8 cellular contexts compared by ENCODE assay signal in the genomic region with DNA sequence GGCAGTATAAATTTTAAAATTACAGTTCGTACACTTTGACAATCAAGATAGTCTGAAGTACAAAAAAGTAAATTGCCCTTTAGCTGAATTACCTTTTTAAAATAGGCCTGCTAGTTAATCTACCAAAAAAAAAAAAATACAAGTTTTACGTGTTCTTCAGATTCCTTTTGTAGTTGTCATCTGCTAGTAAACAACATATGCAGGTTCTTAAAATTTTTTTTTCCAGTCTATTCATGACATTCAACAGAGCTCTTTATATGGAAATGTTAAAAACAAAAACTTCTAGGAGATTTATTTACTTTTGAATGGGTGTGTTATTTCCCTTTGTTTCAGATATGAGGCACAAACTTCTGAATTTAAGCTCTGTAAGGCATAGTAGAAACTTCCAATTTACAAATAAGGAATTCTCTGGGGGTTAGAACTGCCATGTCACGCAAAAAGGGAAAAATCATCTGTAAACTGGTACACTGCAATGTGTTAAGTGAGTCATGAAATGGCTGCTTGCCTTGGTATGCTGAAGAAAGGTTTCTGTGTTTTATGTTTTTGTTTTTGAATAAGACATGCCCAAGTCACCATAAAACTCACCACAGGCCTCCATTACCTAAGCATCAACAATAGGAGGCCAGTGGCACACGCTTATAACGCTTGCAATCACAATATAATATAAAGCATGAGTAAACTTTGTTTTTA.
DNase-seq lines count a peak whose midpoint lies in the region; ATAC-seq and TF ChIP-seq lines count a peak whose summit lies in the region.
"Not testable (repeated sequence)": the region's sequence is repeated elsewhere in the genome, so short reads cannot be mapped to it uniquely, and the experiment has no call there.

No MANE protein-coding gene starts in this region.

- H3K9me3 Mint-ChIP-seq in activated naive CD4-positive, alpha-beta T cell treated with anti-CD3 and anti-CD28 coated beads, Interleukin-2, amount 50 U/mL, for 72 hours; chondrocyte (ENCODE audit: low read depth): not testable (repeated sequence)

- H3K79me1 ChIP-seq in mesendoderm (ENCODE audit: low read length) = not testable (repeated sequence)

- not testable (repeated sequence) for H3K4ac ChIP-seq in mesendoderm (ENCODE audit: low read depth, low read length)

- not testable (repeated sequence) for H3K9ac ChIP-seq in mesendoderm (ENCODE audit: low read length)

- peaks cover 14 to 17% of the 10 kb centered on the region in 2 donors for H3K36me3 Mint-ChIP-seq in activated naive CD4-positive, alpha-beta T cell treated with anti-CD3 and anti-CD28 coated beads, Interleukin-2, amount 50 U/mL, for 72 hours
- not testable (repeated sequence) for H3K36me3 Mint-ChIP-seq in chondrocyte (ENCODE audit: low read depth)

- H3K4me1 Mint-ChIP-seq in chondrocyte (ENCODE audit: low read depth) = peaks cover 73% of the 10 kb centered on the region

- ATAC-seq in RWPE2 (ENCODE audit: low read depth) = peak; percentile 71
- peak in 1 of 2 donors; percentile 84 for ATAC-seq in activated naive CD4-positive, alpha-beta T cell treated with anti-CD3 and anti-CD28 coated beads, Interleukin-2, amount 50 U/mL, for 72 hours

- H3K79me2 ChIP-seq in mesendoderm (ENCODE audit: control insufficient read depth, insufficient read depth, low read length) = not testable (repeated sequence)

- no CpG with 5 or more reads among the region's 5 CpGs for WGBS in mesendoderm (ENCODE audit: extremely low coverage, insufficient coverage, low lambda C conversion rate)

- peak overlapping the region; percentile 51 for H3K27ac ChIP-seq in RWPE2 (ENCODE audit: poor library complexity, severe bottlenecking)
- not testable (repeated sequence) for H3K27ac ChIP-seq in mesendoderm (ENCODE audit: low read depth, low read length)

- peak overlapping the region; percentile 55 to 77 for H3K27ac Mint-ChIP-seq in activated naive CD4-positive, alpha-beta T cell treated with anti-CD3 and anti-CD28 coated beads, Interleukin-2, amount 50 U/mL, for 72 hours
- peak overlapping the region; percentile 67 for H3K27ac Mint-ChIP-seq in chondrocyte (ENCODE audit: unreplicated experiment)

- H3K56ac ChIP-seq in mesendoderm (ENCODE audit: low read length) = not testable (repeated sequence)

- not testable (repeated sequence) for H3K27me3 ChIP-seq in HAP-1 (ENCODE audit: low read depth); RWPE2 (ENCODE audit: insufficient read depth, poor library complexity, severe bottlenecking); mesendoderm (ENCODE audit: insufficient read depth, low read length, poor library complexity)

- H2BK5ac ChIP-seq in mesendoderm (ENCODE audit: low read length) = not testable (repeated sequence)

- not testable (repeated sequence) for H4K5ac ChIP-seq in mesendoderm (ENCODE audit: low read length)

- H3K18ac ChIP-seq in mesendoderm (ENCODE audit: low read length) = not testable (repeated sequence)

- not testable (repeated sequence) for H3K36me3 ChIP-seq in HAP-1 (replicated peaks); RWPE2 (ENCODE audit: low read depth); mesendoderm (ENCODE audit: control insufficient read depth, insufficient read depth, low read length)

- H3K4me1 ChIP-seq in HAP-1 (peaks cover 35% of the 10 kb centered on the region), RWPE2 (ENCODE audit: insufficient read depth, poor library complexity, severe bottlenecking) (peaks cover 21% of the 10 kb centered on the region)
- not testable (repeated sequence) for H3K4me1 ChIP-seq in mesendoderm (ENCODE audit: control insufficient read depth, low read depth, low read length)

- H3K4me2 ChIP-seq in mesendoderm (ENCODE audit: low read length) = not testable (repeated sequence)

- DNase-seq in AG08396 (ENCODE audit: low spot score) = peak; percentile 21
- peak; percentile 51 to 73 for DNase-seq in HAP-1 (ENCODE audit: low spot score in 2 of 2)
- DNase-seq in RWPE2 (ENCODE audit: low spot score); activated naive CD4-positive, alpha-beta T cell treated with anti-CD3 and anti-CD28 coated beads, Interleukin-2, amount 50 U/mL, for 72 hours (ENCODE audit: low spot score in 2 of 2); chondrocyte (ENCODE audit: low spot score): not testable (repeated sequence)
- DNase-seq in foreskin fibroblast = peak; percentile 85 to 92
- DNase-seq in mesendoderm = peak; percentile 31
- DNase-seq in smooth muscle cell of the brain vasculature (ENCODE audit: low read depth, low spot score) = peak; percentile 29

- in situ Hi-C loops in HAP-1 (cut with MboI; ENCODE audit: low sequenced_read_pairs) = not testable (repeated sequence)

- H3K4me3 Mint-ChIP-seq in chondrocyte (ENCODE audit: unreplicated experiment) = not testable (repeated sequence)

- not testable (repeated sequence) for TF ChIP-seq CTCF in RWPE2 (IDR thresholded peaks at IDR 0.05; ENCODE audit: poor library complexity, severe bottlenecking); chondrocyte (IDR thresholded peaks at IDR 0.05); foreskin fibroblast (IDR thresholded peaks at IDR 0.05; ENCODE audit: low read depth, low read length)

- not testable (repeated sequence) for H3K23ac ChIP-seq in mesendoderm (ENCODE audit: low read length)

- not testable (repeated sequence) for H4K8ac ChIP-seq in mesendoderm (ENCODE audit: low read depth, low read length)

- not testable (repeated sequence) for H3K4me3 ChIP-seq in HAP-1; RWPE2 (ENCODE audit: severe bottlenecking); foreskin fibroblast (ENCODE audit: low read depth in 1 of 2, low read length in 2 of 2); mesendoderm (ENCODE audit: low read length)

- not testable (repeated sequence) for H2BK15ac ChIP-seq in mesendoderm (replicated peaks; ENCODE audit: low read depth)

- H3K27me3 Mint-ChIP-seq in chondrocyte (ENCODE audit: low read depth) = not testable (repeated sequence)

- not testable (repeated sequence) for H2AK5ac ChIP-seq in mesendoderm (ENCODE audit: low read length)

- H2BK120ac ChIP-seq in mesendoderm (ENCODE audit: low read depth, low read length) = not testable (repeated sequence)

- not testable (repeated sequence) for H3K9me3 ChIP-seq in HAP-1; RWPE2 (ENCODE audit: severe bottlenecking)
